ENCODE assay signal across 8 cellular contexts in the genomic region with DNA sequence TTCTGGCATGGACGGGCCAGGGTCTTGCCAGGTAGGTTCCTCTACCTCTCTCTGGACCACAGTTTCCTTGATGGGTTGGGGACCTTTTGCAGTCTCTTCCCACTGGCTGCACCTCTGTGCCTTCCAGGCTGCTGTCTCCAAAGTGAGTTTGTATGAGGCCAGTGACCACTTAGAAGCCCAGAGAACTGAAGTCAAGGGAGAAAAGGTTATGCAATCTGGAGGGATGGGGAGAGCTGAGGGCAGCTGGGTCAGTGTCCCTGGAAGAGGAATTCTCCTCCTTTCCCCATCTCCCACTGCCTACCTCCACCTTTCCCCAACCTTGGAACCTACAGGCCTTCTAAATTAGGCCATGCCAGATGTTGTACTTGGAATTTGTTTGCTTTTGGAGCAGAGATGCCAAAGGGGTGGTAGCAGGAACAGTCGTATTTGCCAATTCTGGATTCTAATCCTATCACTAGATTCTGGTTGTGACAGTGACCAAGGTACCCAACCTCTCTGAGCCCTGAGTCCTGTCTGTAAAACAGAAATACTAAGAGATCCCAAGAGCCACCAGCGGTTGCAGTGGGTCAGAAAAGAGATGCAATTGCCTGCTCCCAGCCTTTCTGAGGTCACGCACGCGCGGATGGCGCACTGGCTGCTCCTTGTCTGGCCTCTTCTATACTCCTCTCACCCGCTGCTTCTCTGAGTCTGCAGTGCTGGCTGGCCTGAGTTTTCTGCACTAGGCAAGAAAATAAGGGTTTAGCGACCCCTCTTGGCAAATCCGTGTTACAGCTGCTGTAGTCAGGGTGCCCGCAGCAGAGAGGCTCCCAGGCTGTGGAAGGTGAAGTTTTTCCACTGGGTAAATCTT. TPM values are rescaled to one million over a fixed set of nuclear protein-coding genes. Genes with fewer than 3 reads are reported as not detected.
DNase-seq lines count a peak whose midpoint lies in the region; ATAC-seq and TF ChIP-seq lines count a peak whose summit lies in the region.

No MANE protein-coding gene starts in this region.

- ATAC-seq in SK-N-SH treated with all-trans-retinoic acid at 6 μM for 48 hours (peak; percentile 99), left lobe of liver (peak; percentile 94), HG03159 (IDR thresholded peaks at IDR 0.05; ENCODE audit: unreplicated experiment) (no peak)

- DNase-seq in GM04504 (ENCODE audit: low read depth): peak; percentile 69
- DNase-seq in HEK293T (ENCODE audit: extremely low spot score): peak; percentile 79
- DNase-seq in NCI-H1417 treated with DMSO at 0.1 percent for 48 hours (lab: John Stamatoyannopoulos, UW): peak; percentile 46
- DNase-seq in dermis blood vessel endothelial cell: peak; percentile 83
- peak; percentile 66 for DNase-seq in left lobe of liver (ENCODE audit: low spot score)
- DNase-seq in stimulated activated CD8-positive, alpha-beta memory T cell treated with anti-CD3 and anti-CD28 coated beads, Interleukin-15, amount 100 ng/mL, for 48 hours (ENCODE audit: low read depth in 2 of 2): peak; percentile 3 to 25

- POLR2A ChIA-PET in HEK293T (lab: Yijun Ruan, JAX): no interaction called here

- CTCF ChIA-PET in HEK293T (lab: Yijun Ruan, JAX): interaction anchor here (0.6 kb wide), 1 partner anchor 456 kb away, joined by 3 read pairs; no protein-coding TSS in a partner anchor

TF ChIP-seq in HEK293T, 16 proteins besides CTCF, POLR2A, EP300 and RAD21:
- no peak for TF ChIP-seq FOXA1 (IDR thresholded peaks at IDR 0.05)
- no peak for TF ChIP-seq FOXK2 (IDR thresholded peaks at IDR 0.05)
- no peak for TF ChIP-seq HDGF (IDR thresholded peaks at IDR 0.05; ENCODE audit: borderline replicate concordance)
- TF ChIP-seq ARNT (IDR thresholded peaks at IDR 0.05): no peak
- no peak for TF ChIP-seq BHLHE40 (IDR thresholded peaks at IDR 0.05; ENCODE audit: borderline replicate concordance)
- no peak for TF ChIP-seq LEF1 (IDR thresholded peaks at IDR 0.05; ENCODE audit: borderline replicate concordance)
- TF ChIP-seq TARDBP (IDR thresholded peaks at IDR 0.05): no peak
- no peak for TF ChIP-seq CTBP1 (IDR thresholded peaks at IDR 0.05; ENCODE audit: borderline replicate concordance)
- TF ChIP-seq SUZ12 (IDR thresholded peaks at IDR 0.05): no peak
- TF ChIP-seq, protein P1, sequence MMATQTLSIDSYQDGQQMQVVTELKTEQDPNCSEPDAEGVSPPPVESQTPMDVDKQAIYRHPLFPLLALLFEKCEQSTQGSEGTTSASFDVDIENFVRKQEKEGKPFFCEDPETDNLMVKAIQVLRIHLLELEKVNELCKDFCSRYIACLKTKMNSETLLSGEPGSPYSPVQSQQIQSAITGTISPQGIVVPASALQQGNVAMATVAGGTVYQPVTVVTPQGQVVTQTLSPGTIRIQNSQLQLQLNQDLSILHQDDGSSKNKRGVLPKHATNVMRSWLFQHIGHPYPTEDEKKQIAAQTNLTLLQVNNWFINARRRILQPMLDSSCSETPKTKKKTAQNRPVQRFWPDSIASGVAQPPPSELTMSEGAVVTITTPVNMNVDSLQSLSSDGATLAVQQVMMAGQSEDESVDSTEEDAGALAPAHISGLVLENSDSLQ (IDR thresholded peaks at IDR 0.05): no peak
- no peak for TF ChIP-seq ELF4 (IDR thresholded peaks at IDR 0.05)
- TF ChIP-seq NFRKB (IDR thresholded peaks at IDR 0.05): no peak

TF ChIP-seq in SK-N-SH treated with all-trans-retinoic acid at 6 μM for 48 hours, 23 proteins besides CTCF, POLR2A, EP300 and RAD21:
- TF ChIP-seq ESRRG (CRISPR knock-in tag; IDR thresholded peaks at IDR 0.05): no peak
- TF ChIP-seq ZNF70 (CRISPR knock-in tag; IDR thresholded peaks at IDR 0.05): no peak
- no peak for TF ChIP-seq ZFP30 (CRISPR knock-in tag; IDR thresholded peaks at IDR 0.05)
- no peak for TF ChIP-seq BACH2 (CRISPR knock-in tag; IDR thresholded peaks at IDR 0.05; ENCODE audit: borderline replicate concordance)
- no peak for TF ChIP-seq ZFP3 (CRISPR knock-in tag; IDR thresholded peaks at IDR 0.05)
- no peak for TF ChIP-seq OSR1 (CRISPR knock-in tag; IDR thresholded peaks at IDR 0.05)

RNA-seq across cellular contexts. Expression of a gene that starts 10.7 kb away (rescaled TPM):
- total RNA-seq in dermis blood vessel endothelial cell (not detected in 2 replicates), left lobe of liver (not detected)

RNA-seq across cellular contexts. Expression of a gene that starts 29.0 kb away (rescaled TPM):
- total RNA-seq in dermis blood vessel endothelial cell: 8.2 and 9.0 TPM in 2 replicates
- 21.7 TPM for total RNA-seq in left lobe of liver

RNA-seq across cellular contexts. Expression of a gene that starts 58.4 kb away (rescaled TPM):
- 149 and 158 TPM in 2 replicates for total RNA-seq in dermis blood vessel endothelial cell
- 22.9 TPM for total RNA-seq in left lobe of liver

Comparison
In these comparisons a context has a peak if more than half of its experiments do, and no peak if none do; other contexts are left out.
1. DNase-seq: peak in every context shown above with its lines; median percentile 83 in dermis blood vessel endothelial cell; 79 in HEK293T; 69 in GM04504; 66 in left lobe of liver; 46 in NCI-H1417 treated with DMSO at 0.1 percent for 48 hours; 14 in stimulated activated CD8-positive, alpha-beta memory T cell treated with anti-CD3 and anti-CD28 coated beads, Interleukin-15, amount 100 ng/mL, for 48 hours.